ENCODE assay signal across 21 cellular contexts in genomic region chr3:37132334-37132733, GRCh38.
"Had no signal": no experiment of that assay in that cellular context is flagged by ENCODE, and none has a peak within 500 bp of the region (broad histone marks: within the 10 kb centered on the region; RNA-seq: fewer than 3 reads in every experiment).

No MANE protein-coding gene starts in this region.

- H3K27me3 Mint-ChIP-seq: activated naive CD8-positive, alpha-beta T cell treated with anti-CD3 and anti-CD28 coated beads, Interleukin-2, amount 50 U/mL, for 24 hours; activated T-helper 17 cell treated with anti-CD3 and anti-CD28 coated beads, Interleukin-2, amount 50 U/mL, for 72 hours; naive thymus-derived CD8-positive, alpha-beta T cell; type B pancreatic cell had no signal

- ATAC-seq: activated naive CD8-positive, alpha-beta T cell treated with anti-CD3 and anti-CD28 coated beads, Interleukin-2, amount 50 U/mL, for 24 hours; activated T-helper 17 cell treated with anti-CD3 and anti-CD28 coated beads, Interleukin-2, amount 50 U/mL, for 72 hours; naive thymus-derived CD8-positive, alpha-beta T cell had no signal

- H3K4me3 ChIP-seq: lung, skin epidermis had no signal

- FAIRE-seq: bronchial epithelial cell had no signal

- DNase-seq: activated CD4-positive, alpha-beta T cell treated with anti-CD3 and anti-CD28 coated beads, Interleukin-2, amount 50 U/mL, for 4 hours; activated CD4-positive, CD25-positive, alpha-beta regulatory T cell treated with anti-CD3 and anti-CD28 coated beads, Interleukin-2, amount 50 U/mL, for 72 hours; activated naive CD4-positive, alpha-beta T cell treated with anti-CD3 and anti-CD28 coated beads for 36 hours; activated naive CD8-positive, alpha-beta T cell treated with anti-CD3 and anti-CD28 coated beads, Interleukin-2, amount 50 U/mL, for 24 hours; activated T-cell treated with anti-CD3 and anti-CD28 coated beads for 4 hours; aorta; foreskin melanocyte; kidney glomerular epithelial cell; naive thymus-derived CD8-positive, alpha-beta T cell; nucleus accumbens; posterior cingulate gyrus; stimulated activated CD4-positive, alpha-beta T cell treated with anti-CD3 and anti-CD28 coated beads, Interleukin-4, amount 100 ng/mL, for 4 hours; stimulated activated CD8-positive, alpha-beta memory T cell treated with anti-CD3 and anti-CD28 coated beads, Interleukin-4, amount 100 ng/mL, for 48 hours; stimulated activated naive CD4-positive, alpha-beta T cell treated with Interleukin-2 at 50 U/mL for 16 hours; substantia nigra; SW 1271 had no signal

- H3K4me3 Mint-ChIP-seq: activated naive CD4-positive, alpha-beta T cell treated with anti-CD3 and anti-CD28 coated beads for 36 hours; activated naive CD8-positive, alpha-beta T cell treated with anti-CD3 and anti-CD28 coated beads, Interleukin-2, amount 50 U/mL, for 24 hours; activated T-helper 17 cell treated with anti-CD3 and anti-CD28 coated beads, Interleukin-2, amount 50 U/mL, for 72 hours; naive thymus-derived CD8-positive, alpha-beta T cell; type B pancreatic cell had no signal

- H3K9me3 Mint-ChIP-seq: activated naive CD4-positive, alpha-beta T cell treated with anti-CD3 and anti-CD28 coated beads for 36 hours; activated naive CD8-positive, alpha-beta T cell treated with anti-CD3 and anti-CD28 coated beads, Interleukin-2, amount 50 U/mL, for 24 hours; activated T-helper 17 cell treated with anti-CD3 and anti-CD28 coated beads, Interleukin-2, amount 50 U/mL, for 72 hours; naive thymus-derived CD8-positive, alpha-beta T cell; type B pancreatic cell had no signal

- H3K27ac Mint-ChIP-seq: activated naive CD4-positive, alpha-beta T cell treated with anti-CD3 and anti-CD28 coated beads for 36 hours; activated naive CD8-positive, alpha-beta T cell treated with anti-CD3 and anti-CD28 coated beads, Interleukin-2, amount 50 U/mL, for 24 hours; activated T-helper 17 cell treated with anti-CD3 and anti-CD28 coated beads, Interleukin-2, amount 50 U/mL, for 72 hours; naive thymus-derived CD8-positive, alpha-beta T cell had no signal
